22 cellular contexts compared by ENCODE assay signal in the genomic region with DNA sequence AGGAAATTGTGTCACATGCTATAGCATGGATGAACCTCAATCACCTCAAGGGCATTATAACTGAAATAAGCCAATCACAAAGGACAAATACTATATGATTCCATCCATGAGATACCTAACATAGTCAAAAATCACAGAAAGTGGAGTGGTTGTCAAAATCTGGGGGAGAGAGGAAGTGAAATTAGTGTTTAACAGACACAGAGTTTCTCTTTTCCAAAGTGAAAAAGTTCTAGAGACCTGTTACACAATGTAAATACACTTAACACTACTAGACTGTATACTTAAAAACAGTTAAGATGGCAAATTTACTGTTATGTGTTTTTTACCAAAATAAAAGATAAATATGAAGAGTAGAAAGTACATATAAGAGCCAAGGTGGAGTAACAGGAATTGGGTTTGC. TPM values are rescaled to one million over a fixed set of nuclear protein-coding genes. Genes with fewer than 3 reads are reported as not detected.
DNase-seq lines count a peak whose midpoint lies in the region; ATAC-seq, FAIRE-seq and TF ChIP-seq lines count a peak whose summit lies in the region.
"Had no signal": no experiment of that assay in that cellular context is flagged by ENCODE, and none has a peak within 500 bp of the region (broad histone marks: within the 10 kb centered on the region; RNA-seq: fewer than 3 reads in every experiment).

No MANE protein-coding gene starts in this region.

- intact Hi-C loops in activated B cell treated with CpG ODN at 0.5 μM for 24 hours (cut with micrococcal nuclease) = loop anchor here (5.0 kb wide), 1 partner anchor 32 kb away; a partner anchor contains a TSS
- intact Hi-C loops in Caco-2 (cut with micrococcal nuclease; ENCODE audit: unreplicated experiment) = no loop called here

- TF ChIP-seq CTCF in activated B cell treated with CpG ODN at 0.5 μM for 24 hours (IDR thresholded peaks at IDR 0.05) = no peak
- TF ChIP-seq CTCF in Caco-2 (IDR thresholded peaks at IDR 0.05; ENCODE audit: insufficient read depth in 1 of 2, low read depth in 1 of 2, low read length in 1 of 2, severe bottlenecking in 1 of 2, unreplicated experiment in 1 of 2) = no peak
- no peak for TF ChIP-seq CTCF in mesothelial cell of epicardium (IDR thresholded peaks at IDR 0.05; ENCODE audit: unreplicated experiment)

- CTCF ChIA-PET in activated B cell treated with CpG ODN at 0.5 μM for 24 hours (lab: Charles Lee) = no interaction called here
- CTCF ChIA-PET in Caco-2 (lab: Charles Lee) = no interaction called here

- ATAC-seq in GM21367 (IDR thresholded peaks at IDR 0.05; ENCODE audit: unreplicated experiment) (peak; percentile 64), HG03135 (IDR thresholded peaks at IDR 0.05; ENCODE audit: unreplicated experiment) (peak; percentile 65), activated B cell treated with CpG ODN at 0.5 μM for 24 hours (ENCODE audit: low read depth) (peak; percentile 34)
- ATAC-seq: activated CD4-positive, CD25-positive, alpha-beta regulatory T cell treated with anti-CD3 and anti-CD28 coated beads, Interleukin-2, amount 50 U/mL, for 24 hours; activated CD8-positive, alpha-beta memory T cell treated with anti-CD3 and anti-CD28 coated beads, Interleukin-2, amount 10 ng/mL, durations not matched to agents 7 days and 5 days; mucosa of descending colon; stimulated activated naive CD8-positive, alpha-beta T cell treated with anti-CD3 and anti-CD28 coated beads, Interleukin-15, Interleukin-2, amounts not matched to agents 100 U/mL and 50 U/mL, for 24 hours had no signal

- H3K36me3 ChIP-seq in Caco-2 (ENCODE audit: control insufficient read depth, insufficient read depth, low read length) = no peaks in the 10 kb centered on the region
- H3K36me3 ChIP-seq: uterus had no signal

- no peaks in the 10 kb centered on the region for H3K4me1 ChIP-seq in Caco-2
- H3K4me1 ChIP-seq: uterus had no signal

- no TSS peak for BruUV-seq in Caco-2 (replicated peaks; lab: Mats Ljungman, UMichigan)

- DNase-seq in GM18507 (ENCODE audit: extremely low spot score, insufficient read length, low read depth) = no peak
- DNase-seq in activated B cell treated with CpG ODN at 0.5 μM for 24 hours = no peak
- no peak for DNase-seq in Caco-2
- DNase-seq in mesothelial cell of epicardium (ENCODE audit: low spot score in 2 of 2, unreplicated experiment in 2 of 2) = no peak
- no peak for DNase-seq in NCI-H524 (lab: John Stamatoyannopoulos, UW)
- DNase-seq in NCI-H82 (lab: John Stamatoyannopoulos, UW) = no peak
- DNase-seq: activated CD8-positive, alpha-beta memory T cell treated with anti-CD3 and anti-CD28 coated beads, Interleukin-2, amount 10 ng/mL, durations not matched to agents 7 days and 5 days; heart left ventricle; KG1; mucosa of descending colon; NCI-H1417 treated with DMSO at 0.1 percent for 48 hours; NCI-H446 treated with DMSO at 0.1 percent for 48 hours; posterior cingulate gyrus; small intestine; stimulated activated naive CD8-positive, alpha-beta T cell treated with anti-CD3 and anti-CD28 coated beads, Interleukin-15, Interleukin-2, amounts not matched to agents 100 U/mL and 50 U/mL, for 24 hours; uterus had no signal

- no peaks in the 10 kb centered on the region for H3K9me3 ChIP-seq in Caco-2
- H3K9me3 ChIP-seq: mucosa of descending colon had no signal

- no peak overlapping the region for H3K4me3 Mint-ChIP-seq in activated B cell treated with CpG ODN at 0.5 μM for 24 hours
- H3K4me3 Mint-ChIP-seq in Caco-2 (ENCODE audit: unreplicated experiment) = no peak overlapping the region
- H3K4me3 Mint-ChIP-seq in mesothelial cell of epicardium = no peak overlapping the region
- H3K4me3 Mint-ChIP-seq: activated CD8-positive, alpha-beta memory T cell treated with anti-CD3 and anti-CD28 coated beads, Interleukin-2, amount 10 ng/mL, durations not matched to agents 7 days and 5 days; dendritic cell treated with granulocyte-macrophage colony-stimulating factor and Interleukin-4, amounts not matched to agents 40 ng/mL and 50 ng/mL, for 4 days had no signal

- H3K27ac Mint-ChIP-seq in activated B cell treated with CpG ODN at 0.5 μM for 24 hours (peak overlapping the region; percentile 73), Caco-2 (ENCODE audit: unreplicated experiment) (no peak overlapping the region), mesothelial cell of epicardium (no peak overlapping the region)
- H3K27ac Mint-ChIP-seq: activated CD8-positive, alpha-beta memory T cell treated with anti-CD3 and anti-CD28 coated beads, Interleukin-2, amount 10 ng/mL, durations not matched to agents 7 days and 5 days had no signal

- FAIRE-seq in GM18507 (lab: Jason Lieb, UNC) = peak; percentile 57
- FAIRE-seq: astrocyte, RCC 7860, small intestine had no signal

- H3K9me3 Mint-ChIP-seq in activated B cell treated with CpG ODN at 0.5 μM for 24 hours (peaks cover 12% of the 10 kb centered on the region), Caco-2 (ENCODE audit: unreplicated experiment) (no peaks in the 10 kb centered on the region), mesothelial cell of epicardium (peaks cover 60% of the 10 kb centered on the region)

- H3K4me1 Mint-ChIP-seq in activated B cell treated with CpG ODN at 0.5 μM for 24 hours (peaks cover 92% of the 10 kb centered on the region), Caco-2 (ENCODE audit: low read depth, unreplicated experiment) (peaks cover 3% of the 10 kb centered on the region), mesothelial cell of epicardium (no peaks in the 10 kb centered on the region)

- H3K27me3 Mint-ChIP-seq in activated B cell treated with CpG ODN at 0.5 μM for 24 hours (no peaks in the 10 kb centered on the region), Caco-2 (ENCODE audit: insufficient read depth, unreplicated experiment) (no peaks in the 10 kb centered on the region), mesothelial cell of epicardium (ENCODE audit: low read depth) (no peaks in the 10 kb centered on the region)
- H3K27me3 Mint-ChIP-seq: activated CD8-positive, alpha-beta memory T cell treated with anti-CD3 and anti-CD28 coated beads, Interleukin-2, amount 10 ng/mL, durations not matched to agents 7 days and 5 days; dendritic cell treated with granulocyte-macrophage colony-stimulating factor and Interleukin-4, amounts not matched to agents 40 ng/mL and 50 ng/mL, for 4 days had no signal

- no peaks in the 10 kb centered on the region for H3K27me3 ChIP-seq in Caco-2 (replicated peaks; ENCODE audit: control insufficient read depth, insufficient read depth, low read length)
- H3K27me3 ChIP-seq: heart left ventricle, uterus had no signal

- H3K36me3 Mint-ChIP-seq in activated B cell treated with CpG ODN at 0.5 μM for 24 hours (ENCODE audit: low read depth) (peaks cover 53% of the 10 kb centered on the region), Caco-2 (ENCODE audit: insufficient read depth, unreplicated experiment) (peaks cover 13% of the 10 kb centered on the region), mesothelial cell of epicardium (peaks cover 69% of the 10 kb centered on the region)

- H3K4me3 ChIP-seq in Caco-2 (ENCODE audit: low read depth, low read length) = no peak overlapping the region
- H3K4me3 ChIP-seq: heart left ventricle, mucosa of descending colon, uterus had no signal

- POLR2A ChIA-PET in activated B cell treated with CpG ODN at 0.5 μM for 24 hours (lab: Charles Lee) (no interaction called here), Caco-2 (lab: Charles Lee) (no interaction called here)

RNA-seq across cellular contexts. Expression of a gene that starts 31.8 kb away (rescaled TPM):
- total RNA-seq in activated B cell treated with CpG ODN at 0.5 μM for 24 hours (78.4 and 98.4 TPM in 2 replicates), Caco-2 (2022) (32.5 and 35.9 TPM in 2 replicates), mesothelial cell of epicardium (73.3 to 77.9 TPM (median 77.7 TPM) in 3 replicates)
